11 cellular contexts compared by ENCODE assay signal in genomic region chr10:70283445-70284399, GRCh38. TPM values are rescaled to one million over a fixed set of nuclear protein-coding genes. Genes with fewer than 3 reads are reported as not detected.
DNase-seq lines count a peak whose midpoint lies in the region; ATAC-seq, FAIRE-seq and TF ChIP-seq lines count a peak whose summit lies in the region.
"Had no signal": no experiment of that assay in that cellular context is flagged by ENCODE, and none has a peak within 500 bp of the region (broad histone marks: within the 10 kb centered on the region; RNA-seq: fewer than 3 reads in every experiment).

Gene NPFFR1, minus strand, starts transcription at chr10:70284004. Its CDS starts 328 bp downstream, at chr10:70283676.

- POLR2A ChIA-PET in endothelial cell of umbilical vein (lab: Charles Lee), result no interaction called here

- H3K27me3 ChIP-seq in endothelial cell of umbilical vein (ENCODE audit: control insufficient read depth in 2 of 2, insufficient read depth in 2 of 2, low read length in 2 of 2) (peaks cover 51 to 66% of the 10 kb centered on the region in 2 experiments), mucosa of stomach (ENCODE audit: control insufficient read depth, insufficient read depth, low read length) (peaks cover 33% of the 10 kb centered on the region)

- dilution Hi-C loops in endothelial cell of umbilical vein (cut with MboI; ENCODE audit: extremely low pct_ligation_motif_present, low sequenced_read_pairs), result no loop called here

- H3K36me3 ChIP-seq in endothelial cell of umbilical vein (ENCODE audit: control insufficient read depth in 2 of 2, extremely low read depth in 1 of 2, insufficient read depth in 2 of 2, low read length in 2 of 2) (no peaks in the 10 kb centered on the region), mucosa of stomach (ENCODE audit: control insufficient read depth, insufficient read depth, low read length) (no peaks in the 10 kb centered on the region)
- H3K36me3 ChIP-seq: esophagus squamous epithelium had no signal

- H3K4me1 ChIP-seq in endothelial cell of umbilical vein (ENCODE audit: control insufficient read depth, extremely low read depth, insufficient read depth, low read length), result no peaks in the 10 kb centered on the region
- peaks cover 6% of the 10 kb centered on the region for H3K4me1 ChIP-seq in mucosa of stomach (ENCODE audit: control insufficient read depth, insufficient read depth, low read length)

- H3K4me2 ChIP-seq in endothelial cell of umbilical vein (ENCODE audit: insufficient read depth, low read length), result no peak within 1 kb of the TSS

- H4K20me1 ChIP-seq in endothelial cell of umbilical vein (replicated peaks; ENCODE audit: control insufficient read depth, extremely low read depth, insufficient read depth, low read length), result no peaks in the 10 kb centered on the region

- no peak within 1 kb of the TSS for H3K9ac ChIP-seq in endothelial cell of umbilical vein (replicated peaks; ENCODE audit: extremely low read depth, insufficient read depth, low read length)
- H3K9ac ChIP-seq in mucosa of stomach (ENCODE audit: low read length), result peak within 1 kb of the TSS; percentile 11

- no peak within 1 kb of the TSS for H2AFZ ChIP-seq in endothelial cell of umbilical vein (ENCODE audit: low read depth, low read length)

- H3K4me3 ChIP-seq in endothelial cell of umbilical vein (replicated peaks in 1 of 3; ENCODE audit: insufficient read depth in 1 of 3, low read depth in 1 of 3, low read length in 3 of 3) (no peak within 1 kb of the TSS), mucosa of stomach (ENCODE audit: low read length) (no peak within 1 kb of the TSS)

- TF ChIP-seq POLR2A in endothelial cell of umbilical vein (IDR thresholded peaks at IDR 0.05; ENCODE audit: low read depth, low read length), result no peak

- no peaks in the 10 kb centered on the region for H3K9me3 ChIP-seq in endothelial cell of umbilical vein (replicated peaks; ENCODE audit: control insufficient read depth, insufficient read depth, low read length)
- H3K9me3 ChIP-seq in mucosa of stomach (ENCODE audit: control insufficient read depth, low read length), result no peaks in the 10 kb centered on the region
- H3K9me3 ChIP-seq: esophagus squamous epithelium had no signal

- ATAC-seq in Right ventricle myocardium inferior, result peak; percentile 59
- ATAC-seq in HG03378 (IDR thresholded peaks at IDR 0.05; ENCODE audit: unreplicated experiment), result no peak

- CTCF ChIA-PET in endothelial cell of umbilical vein (lab: Charles Lee), result interaction anchor here (2.0 kb wide), 1 partner anchor 11 kb away, joined by 6 read pairs; no protein-coding TSS in a partner anchor

- no peak within 1 kb of the TSS for H3K27ac ChIP-seq in endothelial cell of umbilical vein (ENCODE audit: insufficient read depth, low read depth, low read length)
- H3K27ac ChIP-seq: esophagus squamous epithelium had no signal

- TF ChIP-seq CTCF in endothelial cell of umbilical vein (IDR thresholded peaks at IDR 0.05; ENCODE audit: extremely low read depth in 1 of 2, insufficient read depth in 1 of 2, low read depth in 1 of 2, low read length in 2 of 2), result no peak

- H3K9me1 ChIP-seq in endothelial cell of umbilical vein (replicated peaks; ENCODE audit: control insufficient read depth, extremely low read depth, insufficient read depth, low read length), result no peaks in the 10 kb centered on the region

- FAIRE-seq in endothelial cell of umbilical vein (lab: Jason Lieb, UNC), result no peak

- H3K79me2 ChIP-seq in endothelial cell of umbilical vein (ENCODE audit: control insufficient read depth, insufficient read depth, low read length), result no peaks in the 10 kb centered on the region

- BruUV-seq in endothelial cell of umbilical vein (replicated peaks; lab: Mats Ljungman, UMichigan), result no TSS peak

- intact Hi-C loops in Right ventricle myocardium inferior (cut with DNase I) (no loop called here), cardiac septum (cut with DNase I) (no loop called here), endothelial cell of umbilical vein (cut with micrococcal nuclease) (no loop called here)

- DNase-seq in Right ventricle myocardium inferior (ENCODE audit: missing footprints) (no peak), cardiac septum (ENCODE audit: low spot score) (no peak), endothelial cell of umbilical vein (ENCODE audit: low read depth, low spot score) (no peak), NOMO-1 (lab: John Stamatoyannopoulos, UW; ENCODE audit: unreplicated experiment in 2 of 2) (no peak), HUDEP-2 (lab: John Stamatoyannopoulos, UW; ENCODE audit: unreplicated experiment in 76 of 76) (no peak)
- no peak for DNase-seq in stimulated activated CD4-positive, alpha-beta T cell treated with anti-CD3 and anti-CD28 coated beads, Interleukin-4, amount 100 ng/mL, for 4 hours
- DNase-seq: CD4-positive, CD25-positive, alpha-beta regulatory T cell; esophagus squamous epithelium; NCI-H1105 treated with DMSO at 0.1 percent for 48 hours had no signal

TF ChIP-seq in endothelial cell of umbilical vein, 7 proteins besides CTCF, POLR2A, EP300 and RAD21:
- TF ChIP-seq FOS (IDR thresholded peaks at IDR 0.05; ENCODE audit: borderline replicate concordance, insufficient read depth, low read length) (no peak), EZH2 (IDR thresholded peaks at IDR 0.05; ENCODE audit: borderline replicate concordance, low read depth, low read length, severe bottlenecking) (peak; percentile 92)

RNA-seq across cellular contexts. Expression of gene NPFFR1, which starts in this region (rescaled TPM):
- total RNA-seq in Right ventricle myocardium inferior (not detected), cardiac septum (not detected), endothelial cell of umbilical vein (not detected in 2 replicates)
- polyA plus RNA-seq in endothelial cell of umbilical vein, result not detected in 2 replicates
- not detected in 2 replicates for polyA plus RNA-seq in endothelial cell of umbilical vein (2011; cell fraction: cytosol; rRNA removed)
- polyA plus RNA-seq in endothelial cell of umbilical vein (2011; cell fraction: nucleus; rRNA removed), result not detected in 2 replicates
- not detected in 2 replicates for polyA plus RNA-seq in endothelial cell of umbilical vein (2012)
- polyA minus RNA-seq in endothelial cell of umbilical vein, result not detected in 2 replicates
- polyA minus RNA-seq in endothelial cell of umbilical vein (2011; cell fraction: cytosol; rRNA and poly(A)+ RNA removed), result not detected
- not detected in 2 replicates for polyA minus RNA-seq in endothelial cell of umbilical vein (2011; cell fraction: nucleus; rRNA and poly(A)+ RNA removed)
- total RNA-seq: CD4-positive, CD25-positive, alpha-beta regulatory T cell had no signal
- polyA plus RNA-seq: CD4-positive, CD25-positive, alpha-beta regulatory T cell had no signal

Comparison
In these comparisons a context has a peak if more than half of its experiments do, and no peak if none do; other contexts are left out.
1. Peak in ATAC-seq in Right ventricle myocardium inferior; RNA of the gene not detected or under 1 TPM.